Comparison of ENCODE assay signal across 1 cellular context in genomic region chr10:95290446-95290800, GRCh38.
TF ChIP-seq lines count a peak whose summit lies in the region.

No MANE protein-coding gene starts in this region.

TF ChIP-seq in HepG2, 621 proteins besides CTCF, POLR2A, EP300 and RAD21 (continued from another document):
- TF ChIP-seq MLXIP (CRISPR knock-in tag; IDR thresholded peaks at IDR 0.05; ENCODE audit: borderline replicate concordance) (no peak), EZH2 (conservative IDR thresholded peaks at IDR 0.05; ENCODE audit: low read depth, low read length) (no peak), SRSF1 (optimal IDR thresholded peaks at IDR 0.05; ENCODE audit: low read depth, low read length) (peak; percentile 76)
